In the genomic region with DNA sequence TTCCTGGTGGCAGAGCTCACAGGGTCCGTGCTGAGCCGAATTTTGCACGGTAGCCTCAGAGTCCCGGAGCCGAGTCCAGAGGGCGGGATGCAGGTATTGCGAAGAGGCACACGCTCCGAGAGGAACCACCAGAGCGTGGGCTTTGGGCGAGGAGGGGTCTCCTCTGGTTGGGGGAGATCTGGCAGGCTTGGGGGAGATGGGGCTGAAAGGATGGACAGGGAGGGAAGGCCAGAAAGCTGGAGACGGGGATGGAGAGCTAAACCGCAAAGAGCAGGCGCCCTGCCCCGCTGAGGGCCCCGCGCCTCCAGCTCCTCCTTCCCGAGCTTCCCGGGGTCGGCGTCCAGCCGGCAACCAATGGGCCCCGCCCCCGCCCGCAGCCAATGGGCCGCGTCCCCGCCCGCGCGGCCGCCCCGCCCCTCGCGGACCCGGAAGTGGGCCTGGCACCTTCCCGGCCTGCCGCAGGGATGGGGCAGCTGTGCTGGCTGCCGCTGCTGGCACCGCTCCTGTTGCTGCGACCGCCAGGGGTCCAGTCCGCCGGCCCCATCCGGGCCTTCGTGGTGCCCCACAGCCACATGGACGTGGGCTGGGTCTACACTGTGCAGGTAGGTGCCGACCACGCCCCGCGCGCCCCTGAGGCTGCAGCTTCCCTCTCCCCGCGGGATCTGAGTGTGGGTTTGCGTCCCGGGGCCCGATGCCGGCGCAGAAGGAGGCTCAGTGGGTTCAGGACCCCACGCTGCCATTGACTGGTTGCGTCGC, we compare ENCODE assay signal across 8 cellular contexts. TPM values are rescaled to one million over a fixed set of nuclear protein-coding genes. Genes with fewer than 3 reads are reported as not detected.
DNase-seq lines count a peak whose midpoint lies in the region; ATAC-seq and TF ChIP-seq lines count a peak whose summit lies in the region.

A gene (plus strand): TSS at position 443 of the 756 bp plus-strand sequence. CDS start 22 bp downstream, at position 465.

- peak within 1 kb of the TSS; percentile 92 for H3K4me3 Mint-ChIP-seq in T-helper 17 cell

- H3K27ac ChIP-seq in urinary bladder (ENCODE audit: low read depth): peak within 1 kb of the TSS; percentile 58

- DNase-seq in NCI-H1105 (lab: John Stamatoyannopoulos, UW) (peak; percentile 41), T-helper 17 cell (peak; percentile 71 to 83 (median 82)), amniotic stem cell (lab: John Stamatoyannopoulos, UW) (peak; percentile 68), left ventricle myocardium superior (peak; percentile 95), pulmonary artery endothelial cell (ENCODE audit: low read depth, low spot score) (no peak)

- H3K4me3 ChIP-seq in GM12875 (ENCODE audit: low read depth, low read length) (peak within 1 kb of the TSS; percentile 91), urinary bladder (ENCODE audit: low read depth, low read length) (peak within 1 kb of the TSS; percentile 95)

- TF ChIP-seq CTCF in GM12875 (IDR thresholded peaks at IDR 0.05; ENCODE audit: borderline replicate concordance, insufficient read depth, low read depth, low read length): no peak

- peaks cover 12% of the 10 kb centered on the region for H3K36me3 Mint-ChIP-seq in T-helper 17 cell (ENCODE audit: low read depth)

- no peaks in the 10 kb centered on the region for H3K27me3 Mint-ChIP-seq in T-helper 17 cell

- H3K27ac Mint-ChIP-seq in T-helper 17 cell: peak within 1 kb of the TSS; percentile 82

- H3K36me3 ChIP-seq in urinary bladder (ENCODE audit: insufficient read depth): peaks cover 3% of the 10 kb centered on the region

- no peaks in the 10 kb centered on the region for H3K9me3 ChIP-seq in T-helper 17 cell (ENCODE audit: control insufficient read depth, low read length, poor library complexity, severe bottlenecking)

- H3K4me1 Mint-ChIP-seq in T-helper 17 cell: peaks cover 11% of the 10 kb centered on the region

- intact Hi-C loops in left ventricle myocardium superior (cut with micrococcal nuclease): no loop called here

- under 1% methylated on average over 62 of the region's 62 CpGs for WGBS in urinary bladder

- no peaks in the 10 kb centered on the region for H3K4me1 ChIP-seq in urinary bladder (ENCODE audit: insufficient read depth)

- ATAC-seq in HG02610 (IDR thresholded peaks at IDR 0.05; ENCODE audit: unreplicated experiment) (peak; percentile 95), T-helper 17 cell (peak; percentile 96), left ventricle myocardium superior (peak; percentile 99)

RNA-seq across cellular contexts. Expression of the gene that starts here (rescaled TPM):
- total RNA-seq in T-helper 17 cell (10 to 100 TPM; 27.0 to 34.9 TPM), left ventricle myocardium superior (17.7 TPM), pulmonary artery endothelial cell (15.3 and 16.3 TPM in 2 replicates), urinary bladder (11.1 TPM)
- 37.7 TPM for polyA plus RNA-seq in urinary bladder
